8 cellular contexts compared by ENCODE assay signal in the genomic region with DNA sequence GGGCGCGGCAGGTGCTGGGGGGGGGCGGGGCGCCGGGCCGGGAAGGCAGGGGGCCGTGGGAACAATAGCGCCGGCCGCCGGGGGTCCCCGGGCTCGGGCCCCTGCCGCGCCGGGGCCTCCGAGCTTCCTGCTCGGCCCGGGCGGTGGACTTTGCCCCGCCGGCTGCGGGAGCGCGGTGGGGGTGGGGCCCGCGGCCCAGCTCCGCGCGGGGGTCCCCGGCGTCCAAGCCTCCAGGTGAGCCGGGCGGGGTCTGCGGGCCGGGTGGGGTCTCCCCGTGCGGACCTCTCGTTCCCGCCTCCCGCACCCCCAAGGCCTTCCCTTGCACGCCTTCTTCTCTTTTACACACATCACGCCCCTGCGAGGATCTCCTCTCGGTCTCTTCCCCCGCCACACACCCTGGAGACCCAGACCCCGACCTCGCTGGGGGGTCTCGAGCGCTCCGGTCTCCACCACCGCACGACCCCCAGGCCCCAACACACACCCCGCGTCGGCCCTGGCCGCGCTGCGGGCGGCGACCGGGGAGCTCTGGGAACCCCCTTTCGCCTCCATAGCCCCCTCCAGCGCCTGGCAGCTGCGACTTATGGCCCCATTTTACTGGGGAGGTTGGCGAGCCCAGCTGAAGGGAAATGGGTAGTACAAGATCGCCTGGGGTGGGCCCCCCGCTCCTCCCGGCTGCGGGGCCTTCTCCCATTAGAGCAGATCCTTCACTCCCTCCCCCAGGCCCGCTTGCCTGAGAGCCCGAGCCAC. TPM values are rescaled to one million over a fixed set of nuclear protein-coding genes. Genes with fewer than 3 reads are reported as not detected.
DNase-seq lines count a peak whose midpoint lies in the region; ATAC-seq and TF ChIP-seq lines count a peak whose summit lies in the region.
"Had no signal": no experiment of that assay in that cellular context is flagged by ENCODE, and none has a peak within 500 bp of the region (broad histone marks: within the 10 kb centered on the region; RNA-seq: fewer than 3 reads in every experiment).

No MANE protein-coding gene starts in this region.

- H3K4me3 ChIP-seq in OCI-LY3 (ENCODE audit: low read length) (peak overlapping the region; percentile 74), retinal pigment epithelial cell (ENCODE audit: low read length) (peak overlapping the region; percentile 57)

- DNase-seq in foreskin keratinocyte (no peak), retinal pigment epithelial cell (ENCODE audit: low read depth) (no peak), activated gamma-delta T cell (lab: John Stamatoyannopoulos, UW) (no peak), DMS79 treated with DMSO at 0.1 percent for 48 hours (lab: John Stamatoyannopoulos, UW) (no peak), CD1c-positive myeloid dendritic cell (ENCODE audit: extremely low spot score) (no peak)

- H3K9ac ChIP-seq in OCI-LY3 (ENCODE audit: low read length), result peak overlapping the region; percentile 36; the same call in 1 of the 2 replicates

- peak overlapping the region; percentile 75 for H3K4me2 ChIP-seq in OCI-LY3 (ENCODE audit: low read length)

- H2AFZ ChIP-seq in OCI-LY3 (ENCODE audit: low read depth, low read length), result no peak overlapping the region

- no peaks in the 10 kb centered on the region for H3K79me2 ChIP-seq in OCI-LY3 (ENCODE audit: low read length)

- H3K27ac ChIP-seq in OCI-LY3 (ENCODE audit: low read length) (no peak overlapping the region), foreskin keratinocyte (no peak overlapping the region)

- H3K27me3 ChIP-seq in OCI-LY3 (ENCODE audit: low read depth, low read length) (peaks cover 4% of the 10 kb centered on the region), foreskin keratinocyte (no peaks in the 10 kb centered on the region)

- H3K9me3 ChIP-seq in OCI-LY3 (ENCODE audit: insufficient read depth, low read length), result no peaks in the 10 kb centered on the region

- H4K20me1 ChIP-seq in OCI-LY3 (ENCODE audit: insufficient read depth, low read length), result no peaks in the 10 kb centered on the region

- H3K4me1 ChIP-seq in OCI-LY3 (ENCODE audit: low read length) (no peaks in the 10 kb centered on the region), foreskin keratinocyte (no peaks in the 10 kb centered on the region)

- TF ChIP-seq CTCF in OCI-LY3 (IDR thresholded peaks at IDR 0.05; ENCODE audit: low read depth, low read length) (no peak), foreskin keratinocyte (conservative IDR thresholded peaks at IDR 0.05) (peak; percentile 33), retinal pigment epithelial cell (conservative IDR thresholded peaks at IDR 0.05; ENCODE audit: low read depth, low read length) (peak; percentile 9)

- peak; percentile 13 for ATAC-seq in GM18907 (IDR thresholded peaks at IDR 0.05; ENCODE audit: unreplicated experiment)
- ATAC-seq in foreskin keratinocyte, result peak; percentile 6

- no peaks in the 10 kb centered on the region for H3K36me3 ChIP-seq in OCI-LY3 (replicated peaks; ENCODE audit: low read depth, low read length)

RNA-seq across cellular contexts. Expression of a gene that starts 0.7 kb away (rescaled TPM):
- 7.5 and 9.1 TPM in 2 replicates for total RNA-seq in foreskin keratinocyte
- 8.1 and 8.6 TPM in 2 replicates for polyA plus RNA-seq in foreskin keratinocyte
- total RNA-seq: RPMI7951 had no signal

RNA-seq across cellular contexts. Expression of a gene that starts 33.0 kb away (rescaled TPM):
- 36.1 and 40.0 TPM in 2 replicates for total RNA-seq in foreskin keratinocyte
- 33.5 and 34.7 TPM in 2 replicates for polyA plus RNA-seq in foreskin keratinocyte

RNA-seq across cellular contexts. Expression of a gene that starts 33.2 kb away (rescaled TPM):
- total RNA-seq in foreskin keratinocyte, result 40.5 and 62.6 TPM in 2 replicates
- 77.0 and 87.5 TPM in 2 replicates for polyA plus RNA-seq in foreskin keratinocyte

RNA-seq across cellular contexts. Expression of a gene that starts 37.2 kb away (rescaled TPM):
- total RNA-seq in foreskin keratinocyte, result 0.25 TPM in 1 of 2 replicates, not detected in the other
- 0.29 TPM in 1 of 2 replicates, not detected in the other for polyA plus RNA-seq in foreskin keratinocyte
- total RNA-seq: RPMI7951 had no signal

RNA-seq across cellular contexts. Expression of a gene that starts 40.5 kb away (rescaled TPM):
- 43.0 TPM in 2 replicates for total RNA-seq in foreskin keratinocyte
- polyA plus RNA-seq in foreskin keratinocyte, result 66.1 and 75.9 TPM in 2 replicates
